12 cellular contexts compared by ENCODE assay signal in the genomic region with DNA sequence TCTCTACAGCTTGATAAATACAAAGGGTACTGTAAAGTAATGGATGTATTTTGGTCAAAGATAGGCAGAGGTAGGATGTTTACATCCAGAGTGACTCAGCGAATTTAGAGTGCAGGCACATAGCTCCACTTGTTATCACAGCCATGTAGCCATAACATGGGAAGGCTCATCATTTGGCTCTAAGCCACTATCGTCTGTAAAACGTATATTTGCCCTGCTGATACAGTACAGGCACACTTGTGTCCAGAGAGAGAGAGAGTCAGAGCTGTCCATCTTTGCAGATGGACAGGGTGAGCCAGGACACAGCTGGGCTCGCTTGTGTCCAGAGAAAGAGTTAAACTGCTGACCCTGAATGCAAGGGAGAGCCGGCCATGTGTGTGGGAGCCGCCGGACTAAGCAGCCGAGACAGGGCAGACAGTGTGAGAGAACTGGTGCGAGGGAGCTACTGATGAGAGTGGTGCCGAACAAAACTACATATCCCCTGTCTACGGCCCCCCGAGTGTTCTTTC.
"Had no signal": no experiment of that assay in that cellular context is flagged by ENCODE, and none has a peak within 500 bp of the region (broad histone marks: within the 10 kb centered on the region; RNA-seq: fewer than 3 reads in every experiment).

No MANE protein-coding gene starts in this region.

- DNase-seq: activated CD4-positive, alpha-beta T cell treated with anti-CD3 and anti-CD28 coated beads for 1 hour; activated gamma-delta T cell; gastrocnemius medialis; heart right ventricle; left ventricle myocardium superior; psoas muscle; stimulated activated CD4-positive, alpha-beta T cell treated with anti-CD3 and anti-CD28 coated beads, Interleukin-4, amount 100 ng/mL, for 24 hours; T-helper 1 cell; T1000; WERI-Rb-1 had no signal

- ATAC-seq: gastrocnemius medialis; heart right ventricle; left ventricle myocardium superior; psoas muscle; sciatic nerve; stimulated activated effector memory CD8-positive, alpha-beta T cell treated with anti-CD3 and anti-CD28 coated beads, Interleukin-12 subunit alpha, Interleukin-12 subunit beta, amount 100 ng/mL, for 72 hours had no signal
